ENCODE assay signal across 26 cellular contexts in the genomic region with DNA sequence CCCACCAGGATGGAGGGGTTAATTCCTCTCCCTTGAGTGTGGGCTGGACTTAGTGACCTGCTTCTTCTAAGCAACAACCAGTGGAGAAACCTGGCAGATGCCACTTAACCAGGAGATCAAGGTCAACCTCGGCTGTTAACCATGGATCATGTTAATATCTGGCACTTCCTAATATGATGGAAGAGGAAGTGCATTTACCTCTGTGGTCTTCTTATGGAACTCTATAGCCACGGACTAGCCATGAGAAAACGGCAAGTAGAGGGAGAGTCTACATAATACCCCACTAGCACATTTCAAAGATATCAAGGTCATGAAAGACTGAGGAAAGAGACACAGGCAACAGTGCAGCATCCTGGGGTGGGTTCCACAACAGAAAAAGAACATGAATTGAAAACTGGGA. TPM values are rescaled to one million over a fixed set of nuclear protein-coding genes. Genes with fewer than 3 reads are reported as not detected.
DNase-seq lines count a peak whose midpoint lies in the region; ATAC-seq and TF ChIP-seq lines count a peak whose summit lies in the region.
"Had no signal": no experiment of that assay in that cellular context is flagged by ENCODE, and none has a peak within 500 bp of the region (broad histone marks: within the 10 kb centered on the region; RNA-seq: fewer than 3 reads in every experiment).

No MANE protein-coding gene starts in this region.

- H3K27ac ChIP-seq in left ventricle myocardium inferior (replicated peaks) (peak overlapping the region; percentile 56), dorsolateral prefrontal cortex (peak overlapping the region in 39 of 59 donors; percentile 11 to 89 (median 73)), osteoblast (ENCODE audit: low read depth, low read length) (peak overlapping the region; percentile 70)
- H3K27ac ChIP-seq: colonic mucosa, PC-9 had no signal

- intact Hi-C loops in left ventricle myocardium inferior (cut with micrococcal nuclease) (no loop called here), left ventricle myocardium superior (cut with micrococcal nuclease) (no loop called here), dorsolateral prefrontal cortex (cut with DNase I) (no loop called here)

- H3K4me1 ChIP-seq in left ventricle myocardium inferior (peaks cover 51% of the 10 kb centered on the region), osteoblast (ENCODE audit: insufficient read depth, low read length) (peaks cover 29% of the 10 kb centered on the region)
- H3K4me1 ChIP-seq: colonic mucosa had no signal

- H3K27me3 ChIP-seq in left ventricle myocardium inferior (ENCODE audit: low read depth) (no peaks in the 10 kb centered on the region), dorsolateral prefrontal cortex (no peaks in the 10 kb centered on the region), osteoblast (ENCODE audit: insufficient read depth, low read length) (no peaks in the 10 kb centered on the region)
- H3K27me3 ChIP-seq: cardiac muscle cell, colonic mucosa, left lung, spleen had no signal

- no peak overlapping the region for H2AFZ ChIP-seq in osteoblast (ENCODE audit: low read length)
- H2AFZ ChIP-seq: PC-9 had no signal

- H4K20me1 ChIP-seq in osteoblast (ENCODE audit: insufficient read depth, low read length): peaks cover 20% of the 10 kb centered on the region

- H3K36me3 ChIP-seq in left ventricle myocardium inferior: peaks cover 5% of the 10 kb centered on the region
- H3K36me3 ChIP-seq in osteoblast (ENCODE audit: insufficient read depth, low read length): peaks cover 11% of the 10 kb centered on the region
- H3K36me3 ChIP-seq: colonic mucosa had no signal

- no peak for ATAC-seq in left ventricle myocardium superior
- ATAC-seq: esophagus mucosa, left lung, natural killer cell had no signal

- peak overlapping the region; percentile 34 for H3K4me2 ChIP-seq in osteoblast (ENCODE audit: insufficient read depth, low read length)
- H3K4me2 ChIP-seq: PC-9 had no signal

- H3K9me3 ChIP-seq in left ventricle myocardium inferior (replicated peaks) (no peaks in the 10 kb centered on the region), osteoblast (ENCODE audit: low read depth, low read length) (no peaks in the 10 kb centered on the region)
- H3K9me3 ChIP-seq: colonic mucosa, left lung, spleen had no signal

- H3K4me3 ChIP-seq in left ventricle myocardium inferior: no peak overlapping the region
- H3K4me3 ChIP-seq in dorsolateral prefrontal cortex: peak overlapping the region in 1 of 59 donors; percentile 28
- H3K4me3 ChIP-seq in osteoblast (ENCODE audit: insufficient read depth, low read length): no peak overlapping the region
- H3K4me3 ChIP-seq: cardiac muscle cell, colonic mucosa, left lung, PC-9, spleen had no signal

- TF ChIP-seq CTCF in left ventricle myocardium inferior (IDR thresholded peaks at IDR 0.05; ENCODE audit: borderline replicate concordance) (no peak), dorsolateral prefrontal cortex (IDR thresholded peaks at IDR 0.05 in 54 of 56, conservative IDR thresholded peaks at IDR 0.05 in 2 of 56; ENCODE audit: low read depth in 1 of 56, partially characterized antibody in 56 of 56) (no peak), osteoblast (IDR thresholded peaks at IDR 0.05; ENCODE audit: extremely low read depth, low read depth, low read length) (no peak)

- H3K79me2 ChIP-seq in osteoblast (ENCODE audit: insufficient read depth, low read length): peaks cover 82% of the 10 kb centered on the region

- DNase-seq in left ventricle myocardium inferior (no peak), left ventricle myocardium superior (no peak), dorsolateral prefrontal cortex (no peak), osteoblast (ENCODE audit: insufficient read length, low spot score, missing footprints) (no peak), NCI-H128 (lab: John Stamatoyannopoulos, UW; ENCODE audit: unreplicated experiment) (no peak), amygdala (lab: John Stamatoyannopoulos, UW) (no peak), iPS-NIHi11 (ENCODE audit: low spot score) (no peak)
- no peak for DNase-seq in stimulated activated naive CD4-positive, alpha-beta T cell (lab: John Stamatoyannopoulos, UW)
- DNase-seq: activated CD4-positive, alpha-beta T cell treated with anti-CD3 and anti-CD28 coated beads for 48 hours; activated naive CD4-positive, alpha-beta T cell treated with anti-CD3 and anti-CD28 coated beads for 36 hours; activated T-cell treated with anti-CD3 and anti-CD28 coated beads, Interleukin-2, amount 50 U/mL, for 48 hours; colonic mucosa; DMS153; GOT3; hypothalamus; left lung; natural killer cell; NCI-H1092; NCI-H1930; NCI-H524 treated with DMSO at 0.1 percent for 48 hours; PC-9; Right ventricle myocardium superior; substantia nigra had no signal

RNA-seq across cellular contexts. Expression of gene MLLT1, which starts 31.4 kb away (rescaled TPM):
- total RNA-seq in left ventricle myocardium inferior (36.0 TPM), left ventricle myocardium superior (45.8 TPM), dorsolateral prefrontal cortex (100 to 1,000 TPM in 56 of 120 experiments, 10 to 100 TPM in 64; 67.9 to 201 (median 99.1) TPM), osteoblast (14.7 and 15.9 TPM in 2 replicates)
